9 cellular contexts compared by ENCODE assay signal in genomic region chr7:50349963-50350944, GRCh38. TPM values are rescaled to one million over a fixed set of nuclear protein-coding genes. Genes with fewer than 3 reads are reported as not detected.
DNase-seq lines count a peak whose midpoint lies in the region; ATAC-seq and FAIRE-seq lines count a peak whose summit lies in the region.
"Had no signal": no experiment of that assay in that cellular context is flagged by ENCODE, and none has a peak within 500 bp of the region (broad histone marks: within the 10 kb centered on the region; RNA-seq: fewer than 3 reads in every experiment).

No MANE protein-coding gene starts in this region.

- peak overlapping the region; percentile 89 for H3K27ac Mint-ChIP-seq in activated CD8-positive, alpha-beta T cell treated with anti-CD3 and anti-CD28 coated beads, Interleukin-2, amount 10 ng/mL, durations not matched to agents 7 days and 5 days

- H3K4me1 ChIP-seq in small intestine (ENCODE audit: control insufficient read depth in 2 of 2, insufficient read depth in 1 of 2, low read depth in 1 of 2, low read length in 1 of 2), result no peaks in the 10 kb centered on the region

- H3K36me3 Mint-ChIP-seq in activated CD8-positive, alpha-beta T cell treated with anti-CD3 and anti-CD28 coated beads, Interleukin-2, amount 10 ng/mL, durations not matched to agents 7 days and 5 days (ENCODE audit: low read depth), result peaks cover 90% of the 10 kb centered on the region

- no peak for FAIRE-seq in small intestine (lab: Jason Lieb, UNC)

- no peaks in the 10 kb centered on the region for H3K27me3 ChIP-seq in small intestine (ENCODE audit: control insufficient read depth in 2 of 2, insufficient read depth in 2 of 2, low read length in 2 of 2)

- POLR2A ChIA-PET in activated CD8-positive, alpha-beta T cell treated with anti-CD3 and anti-CD28 coated beads, Interleukin-2, amount 10 ng/mL, durations not matched to agents 7 days and 5 days (lab: Charles Lee), result interaction anchor here (0.6 to 9.6 kb wide), 12 partner anchors 10 to 201 kb away, joined by 3 to 128 read pairs (median 6); partner anchors contain the start of gene IKZF1

- no peaks in the 10 kb centered on the region for H3K9me3 Mint-ChIP-seq in activated CD8-positive, alpha-beta T cell treated with anti-CD3 and anti-CD28 coated beads, Interleukin-2, amount 10 ng/mL, durations not matched to agents 7 days and 5 days (ENCODE audit: insufficient read depth)

- CTCF ChIA-PET in activated CD8-positive, alpha-beta T cell treated with anti-CD3 and anti-CD28 coated beads, Interleukin-2, amount 10 ng/mL, durations not matched to agents 7 days and 5 days (lab: Charles Lee), result interaction anchor here (0.6 to 18.7 kb wide), 8 partner anchors 10 to 258 kb away, joined by 3 to 322 read pairs (median 4); no protein-coding TSS in a partner anchor

- DNase-seq in activated CD8-positive, alpha-beta T cell treated with anti-CD3 and anti-CD28 coated beads, Interleukin-2, amount 10 ng/mL, durations not matched to agents 7 days and 5 days, result peak; percentile 82
- DNase-seq in small intestine (no peak), NCI-H446 (lab: John Stamatoyannopoulos, UW) (no peak), NCI-H446 treated with DMSO at 0.1 percent for 48 hours (lab: John Stamatoyannopoulos, UW) (no peak), Kasumi-1 (lab: John Stamatoyannopoulos, UW) (no peak), midbrain (lab: John Stamatoyannopoulos, UW) (no peak)

- peak overlapping the region; percentile 64 for H3K4me3 Mint-ChIP-seq in activated CD8-positive, alpha-beta T cell treated with anti-CD3 and anti-CD28 coated beads, Interleukin-2, amount 10 ng/mL, durations not matched to agents 7 days and 5 days

- no peaks in the 10 kb centered on the region for H3K36me3 ChIP-seq in small intestine (ENCODE audit: control insufficient read depth in 2 of 2, insufficient read depth in 2 of 2, low read length in 2 of 2)

- peaks cover 97% of the 10 kb centered on the region for H3K4me1 Mint-ChIP-seq in activated CD8-positive, alpha-beta T cell treated with anti-CD3 and anti-CD28 coated beads, Interleukin-2, amount 10 ng/mL, durations not matched to agents 7 days and 5 days (ENCODE audit: low read depth)

- 65 to 73% (median 67%) methylated on average over 18 of the region's 18 CpGs for WGBS in small intestine, 3 donors

- H3K27ac ChIP-seq in small intestine (ENCODE audit: low read depth in 1 of 2, low read length in 1 of 2), result peak overlapping the region; percentile 51 to 78
- H3K27ac ChIP-seq: KMS-11 had no signal

- H3K9me3 ChIP-seq in small intestine (ENCODE audit: control insufficient read depth, low read depth), result no peaks in the 10 kb centered on the region

- H3K4me3 ChIP-seq in small intestine (ENCODE audit: low read depth in 1 of 2, low read length in 2 of 2), result no peak overlapping the region

- ATAC-seq in GM19043 (IDR thresholded peaks at IDR 0.05; ENCODE audit: low read depth, unreplicated experiment) (peak; percentile 73), HG03135 (IDR thresholded peaks at IDR 0.05; ENCODE audit: unreplicated experiment) (peak; percentile 76)
- peak; percentile 67 for ATAC-seq in activated CD8-positive, alpha-beta T cell treated with anti-CD3 and anti-CD28 coated beads, Interleukin-2, amount 10 ng/mL, durations not matched to agents 7 days and 5 days

- H3K27me3 Mint-ChIP-seq in activated CD8-positive, alpha-beta T cell treated with anti-CD3 and anti-CD28 coated beads, Interleukin-2, amount 10 ng/mL, durations not matched to agents 7 days and 5 days (ENCODE audit: low read depth), result no peaks in the 10 kb centered on the region

RNA-seq across cellular contexts. Expression of gene IKZF1, which starts 45.7 kb away (rescaled TPM):
- 100 to 1,000 TPM; 370 to 374 TPM for total RNA-seq in activated CD8-positive, alpha-beta T cell treated with anti-CD3 and anti-CD28 coated beads, Interleukin-2, amount 10 ng/mL, durations not matched to agents 7 days and 5 days
- polyA plus RNA-seq in small intestine, result 1 to 10 TPM; 1.8 to 5.9 (median 3.0) TPM
